In the genomic region with DNA sequence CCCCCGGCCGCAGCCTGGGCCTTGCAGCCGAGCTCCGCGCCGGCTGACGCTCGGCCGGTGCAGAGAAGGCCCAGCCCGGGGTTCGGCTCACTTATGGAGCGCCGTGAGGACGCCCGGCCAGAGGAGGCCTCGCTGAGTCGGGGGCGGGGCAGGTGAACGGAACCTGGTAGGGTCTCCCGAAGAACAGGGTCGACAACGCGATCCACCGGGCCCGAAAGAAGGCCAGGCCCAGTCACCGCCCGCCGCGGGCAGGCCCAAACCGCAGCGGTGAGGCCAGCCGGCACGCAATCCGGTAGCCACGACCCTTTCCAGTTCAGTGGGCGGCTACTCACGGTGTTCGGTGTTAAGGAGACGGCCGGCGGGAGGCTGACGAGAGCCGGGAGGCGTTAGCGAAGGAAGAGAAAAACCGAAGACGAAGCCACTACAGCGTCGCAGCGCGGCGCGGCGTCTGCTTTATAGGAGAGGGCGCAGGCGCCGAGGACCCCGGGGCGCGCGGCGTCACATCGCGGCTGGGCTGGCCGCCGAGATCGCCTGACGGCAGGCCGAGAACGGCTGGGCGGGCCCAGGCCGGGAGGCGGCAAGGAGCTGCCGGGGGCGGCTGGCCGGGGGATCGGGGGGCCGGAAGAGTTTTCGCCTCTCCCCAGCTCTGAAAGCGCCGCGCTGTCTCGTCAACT, we compare ENCODE assay signal across 1 cellular context.
TF ChIP-seq lines count a peak whose summit lies in the region.

A gene (minus strand): TSS at position 428 of the 674 bp plus-strand sequence. CDS start 2,928 bp downstream, outside the sequence.

TF ChIP-seq in K562, 482 proteins besides CTCF, POLR2A, EP300 and RAD21 (continued from another document and continues in another):
- TF ChIP-seq, protein P1, sequence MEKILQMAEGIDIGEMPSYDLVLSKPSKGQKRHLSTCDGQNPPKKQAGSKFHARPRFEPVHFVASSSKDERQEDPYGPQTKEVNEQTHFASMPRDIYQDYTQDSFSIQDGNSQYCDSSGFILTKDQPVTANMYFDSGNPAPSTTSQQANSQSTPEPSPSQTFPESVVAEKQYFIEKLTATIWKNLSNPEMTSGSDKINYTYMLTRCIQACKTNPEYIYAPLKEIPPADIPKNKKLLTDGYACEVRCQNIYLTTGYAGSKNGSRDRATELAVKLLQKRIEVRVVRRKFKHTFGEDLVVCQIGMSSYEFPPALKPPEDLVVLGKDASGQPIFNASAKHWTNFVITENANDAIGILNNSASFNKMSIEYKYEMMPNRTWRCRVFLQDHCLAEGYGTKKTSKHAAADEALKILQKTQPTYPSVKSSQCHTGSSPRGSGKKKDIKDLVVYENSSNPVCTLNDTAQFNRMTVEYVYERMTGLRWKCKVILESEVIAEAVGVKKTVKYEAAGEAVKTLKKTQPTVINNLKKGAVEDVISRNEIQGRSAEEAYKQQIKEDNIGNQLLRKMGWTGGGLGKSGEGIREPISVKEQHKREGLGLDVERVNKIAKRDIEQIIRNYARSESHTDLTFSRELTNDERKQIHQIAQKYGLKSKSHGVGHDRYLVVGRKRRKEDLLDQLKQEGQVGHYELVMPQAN (IDR thresholded peaks at IDR 0.05; ENCODE audit: borderline replicate concordance): peak; percentile 86
- TF ChIP-seq CXXC5 (CRISPR knock-in tag; IDR thresholded peaks at IDR 0.05): peak; percentile 92
- peak; percentile 61 for TF ChIP-seq GABPA (tag; conservative IDR thresholded peaks at IDR 0.05; ENCODE audit: low read depth)
- TF ChIP-seq, protein P2, sequence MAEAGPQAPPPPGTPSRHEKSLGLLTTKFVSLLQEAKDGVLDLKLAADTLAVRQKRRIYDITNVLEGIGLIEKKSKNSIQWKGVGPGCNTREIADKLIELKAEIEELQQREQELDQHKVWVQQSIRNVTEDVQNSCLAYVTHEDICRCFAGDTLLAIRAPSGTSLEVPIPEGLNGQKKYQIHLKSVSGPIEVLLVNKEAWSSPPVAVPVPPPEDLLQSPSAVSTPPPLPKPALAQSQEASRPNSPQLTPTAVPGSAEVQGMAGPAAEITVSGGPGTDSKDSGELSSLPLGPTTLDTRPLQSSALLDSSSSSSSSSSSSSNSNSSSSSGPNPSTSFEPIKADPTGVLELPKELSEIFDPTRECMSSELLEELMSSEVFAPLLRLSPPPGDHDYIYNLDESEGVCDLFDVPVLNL (CRISPR knock-in tag; IDR thresholded peaks at IDR 0.05; ENCODE audit: low read depth): peak; percentile 61; the same call in 1 of the 2 replicates
- TF ChIP-seq POLR2AphosphoS2 (IDR thresholded peaks at IDR 0.05; ENCODE audit: low read length): peak; percentile 83; the same call in 1 of the 2 replicates
- no peak for TF ChIP-seq U2AF2 (optimal IDR thresholded peaks at IDR 0.05; ENCODE audit: low read depth, low read length)
- TF ChIP-seq FOS (IDR thresholded peaks at IDR 0.05; ENCODE audit: extremely low read depth, insufficient read length): no peak
- peak; percentile 100 for TF ChIP-seq RBFOX2 (IDR thresholded peaks at IDR 0.05; ENCODE audit: low read depth, low read length)
- 0 out of 2 replicates have a peak, but pooled peaks have one; percentile 49 for TF ChIP-seq E2F3 (CRISPR knock-in tag; IDR thresholded peaks at IDR 0.05)
- TF ChIP-seq ELF4 (CRISPR knock-in tag; IDR thresholded peaks at IDR 0.05): no peak
- TF ChIP-seq, protein P3, sequence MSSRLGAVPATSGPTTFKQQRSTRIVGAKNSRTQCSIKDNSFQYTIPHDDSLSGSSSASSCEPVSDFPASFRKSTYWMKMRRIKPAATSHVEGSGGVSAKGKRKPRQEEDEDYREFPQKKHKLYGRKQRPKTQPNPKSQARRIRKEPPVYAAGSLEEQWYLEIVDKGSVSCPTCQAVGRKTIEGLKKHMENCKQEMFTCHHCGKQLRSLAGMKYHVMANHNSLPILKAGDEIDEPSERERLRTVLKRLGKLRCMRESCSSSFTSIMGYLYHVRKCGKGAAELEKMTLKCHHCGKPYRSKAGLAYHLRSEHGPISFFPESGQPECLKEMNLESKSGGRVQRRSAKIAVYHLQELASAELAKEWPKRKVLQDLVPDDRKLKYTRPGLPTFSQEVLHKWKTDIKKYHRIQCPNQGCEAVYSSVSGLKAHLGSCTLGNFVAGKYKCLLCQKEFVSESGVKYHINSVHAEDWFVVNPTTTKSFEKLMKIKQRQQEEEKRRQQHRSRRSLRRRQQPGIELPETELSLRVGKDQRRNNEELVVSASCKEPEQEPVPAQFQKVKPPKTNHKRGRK (tag; IDR thresholded peaks at IDR 0.05): no peak
- no peak for TF ChIP-seq THRAP3 (IDR thresholded peaks at IDR 0.05; ENCODE audit: borderline replicate concordance)
- TF ChIP-seq ZNF79 (CRISPR knock-in tag; IDR thresholded peaks at IDR 0.05; ENCODE audit: low read depth): no peak
- TF ChIP-seq, protein P4, sequence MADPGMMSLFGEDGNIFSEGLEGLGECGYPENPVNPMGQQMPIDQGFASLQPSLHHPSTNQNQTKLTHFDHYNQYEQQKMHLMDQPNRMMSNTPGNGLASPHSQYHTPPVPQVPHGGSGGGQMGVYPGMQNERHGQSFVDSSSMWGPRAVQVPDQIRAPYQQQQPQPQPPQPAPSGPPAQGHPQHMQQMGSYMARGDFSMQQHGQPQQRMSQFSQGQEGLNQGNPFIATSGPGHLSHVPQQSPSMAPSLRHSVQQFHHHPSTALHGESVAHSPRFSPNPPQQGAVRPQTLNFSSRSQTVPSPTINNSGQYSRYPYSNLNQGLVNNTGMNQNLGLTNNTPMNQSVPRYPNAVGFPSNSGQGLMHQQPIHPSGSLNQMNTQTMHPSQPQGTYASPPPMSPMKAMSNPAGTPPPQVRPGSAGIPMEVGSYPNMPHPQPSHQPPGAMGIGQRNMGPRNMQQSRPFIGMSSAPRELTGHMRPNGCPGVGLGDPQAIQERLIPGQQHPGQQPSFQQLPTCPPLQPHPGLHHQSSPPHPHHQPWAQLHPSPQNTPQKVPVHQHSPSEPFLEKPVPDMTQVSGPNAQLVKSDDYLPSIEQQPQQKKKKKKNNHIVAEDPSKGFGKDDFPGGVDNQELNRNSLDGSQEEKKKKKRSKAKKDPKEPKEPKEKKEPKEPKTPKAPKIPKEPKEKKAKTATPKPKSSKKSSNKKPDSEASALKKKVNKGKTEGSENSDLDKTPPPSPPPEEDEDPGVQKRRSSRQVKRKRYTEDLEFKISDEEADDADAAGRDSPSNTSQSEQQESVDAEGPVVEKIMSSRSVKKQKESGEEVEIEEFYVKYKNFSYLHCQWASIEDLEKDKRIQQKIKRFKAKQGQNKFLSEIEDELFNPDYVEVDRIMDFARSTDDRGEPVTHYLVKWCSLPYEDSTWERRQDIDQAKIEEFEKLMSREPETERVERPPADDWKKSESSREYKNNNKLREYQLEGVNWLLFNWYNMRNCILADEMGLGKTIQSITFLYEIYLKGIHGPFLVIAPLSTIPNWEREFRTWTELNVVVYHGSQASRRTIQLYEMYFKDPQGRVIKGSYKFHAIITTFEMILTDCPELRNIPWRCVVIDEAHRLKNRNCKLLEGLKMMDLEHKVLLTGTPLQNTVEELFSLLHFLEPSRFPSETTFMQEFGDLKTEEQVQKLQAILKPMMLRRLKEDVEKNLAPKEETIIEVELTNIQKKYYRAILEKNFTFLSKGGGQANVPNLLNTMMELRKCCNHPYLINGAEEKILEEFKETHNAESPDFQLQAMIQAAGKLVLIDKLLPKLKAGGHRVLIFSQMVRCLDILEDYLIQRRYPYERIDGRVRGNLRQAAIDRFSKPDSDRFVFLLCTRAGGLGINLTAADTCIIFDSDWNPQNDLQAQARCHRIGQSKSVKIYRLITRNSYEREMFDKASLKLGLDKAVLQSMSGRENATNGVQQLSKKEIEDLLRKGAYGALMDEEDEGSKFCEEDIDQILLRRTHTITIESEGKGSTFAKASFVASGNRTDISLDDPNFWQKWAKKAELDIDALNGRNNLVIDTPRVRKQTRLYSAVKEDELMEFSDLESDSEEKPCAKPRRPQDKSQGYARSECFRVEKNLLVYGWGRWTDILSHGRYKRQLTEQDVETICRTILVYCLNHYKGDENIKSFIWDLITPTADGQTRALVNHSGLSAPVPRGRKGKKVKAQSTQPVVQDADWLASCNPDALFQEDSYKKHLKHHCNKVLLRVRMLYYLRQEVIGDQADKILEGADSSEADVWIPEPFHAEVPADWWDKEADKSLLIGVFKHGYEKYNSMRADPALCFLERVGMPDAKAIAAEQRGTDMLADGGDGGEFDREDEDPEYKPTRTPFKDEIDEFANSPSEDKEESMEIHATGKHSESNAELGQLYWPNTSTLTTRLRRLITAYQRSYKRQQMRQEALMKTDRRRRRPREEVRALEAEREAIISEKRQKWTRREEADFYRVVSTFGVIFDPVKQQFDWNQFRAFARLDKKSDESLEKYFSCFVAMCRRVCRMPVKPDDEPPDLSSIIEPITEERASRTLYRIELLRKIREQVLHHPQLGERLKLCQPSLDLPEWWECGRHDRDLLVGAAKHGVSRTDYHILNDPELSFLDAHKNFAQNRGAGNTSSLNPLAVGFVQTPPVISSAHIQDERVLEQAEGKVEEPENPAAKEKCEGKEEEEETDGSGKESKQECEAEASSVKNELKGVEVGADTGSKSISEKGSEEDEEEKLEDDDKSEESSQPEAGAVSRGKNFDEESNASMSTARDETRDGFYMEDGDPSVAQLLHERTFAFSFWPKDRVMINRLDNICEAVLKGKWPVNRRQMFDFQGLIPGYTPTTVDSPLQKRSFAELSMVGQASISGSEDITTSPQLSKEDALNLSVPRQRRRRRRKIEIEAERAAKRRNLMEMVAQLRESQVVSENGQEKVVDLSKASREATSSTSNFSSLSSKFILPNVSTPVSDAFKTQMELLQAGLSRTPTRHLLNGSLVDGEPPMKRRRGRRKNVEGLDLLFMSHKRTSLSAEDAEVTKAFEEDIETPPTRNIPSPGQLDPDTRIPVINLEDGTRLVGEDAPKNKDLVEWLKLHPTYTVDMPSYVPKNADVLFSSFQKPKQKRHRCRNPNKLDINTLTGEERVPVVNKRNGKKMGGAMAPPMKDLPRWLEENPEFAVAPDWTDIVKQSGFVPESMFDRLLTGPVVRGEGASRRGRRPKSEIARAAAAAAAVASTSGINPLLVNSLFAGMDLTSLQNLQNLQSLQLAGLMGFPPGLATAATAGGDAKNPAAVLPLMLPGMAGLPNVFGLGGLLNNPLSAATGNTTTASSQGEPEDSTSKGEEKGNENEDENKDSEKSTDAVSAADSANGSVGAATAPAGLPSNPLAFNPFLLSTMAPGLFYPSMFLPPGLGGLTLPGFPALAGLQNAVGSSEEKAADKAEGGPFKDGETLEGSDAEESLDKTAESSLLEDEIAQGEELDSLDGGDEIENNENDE (IDR thresholded peaks at IDR 0.05; ENCODE audit: low read depth, low read length): no peak
- no peak for TF ChIP-seq JUN (IDR thresholded peaks at IDR 0.05; ENCODE audit: borderline replicate concordance, low read depth, low read length)
- TF ChIP-seq JUN (CRISPR knock-in tag; IDR thresholded peaks at IDR 0.05; ENCODE audit: borderline replicate concordance): peak; percentile 82; the same call in 1 of the 2 replicates
- no peak for TF ChIP-seq ZKSCAN8 (CRISPR knock-in tag; IDR thresholded peaks at IDR 0.05)
- TF ChIP-seq, protein P5, sequence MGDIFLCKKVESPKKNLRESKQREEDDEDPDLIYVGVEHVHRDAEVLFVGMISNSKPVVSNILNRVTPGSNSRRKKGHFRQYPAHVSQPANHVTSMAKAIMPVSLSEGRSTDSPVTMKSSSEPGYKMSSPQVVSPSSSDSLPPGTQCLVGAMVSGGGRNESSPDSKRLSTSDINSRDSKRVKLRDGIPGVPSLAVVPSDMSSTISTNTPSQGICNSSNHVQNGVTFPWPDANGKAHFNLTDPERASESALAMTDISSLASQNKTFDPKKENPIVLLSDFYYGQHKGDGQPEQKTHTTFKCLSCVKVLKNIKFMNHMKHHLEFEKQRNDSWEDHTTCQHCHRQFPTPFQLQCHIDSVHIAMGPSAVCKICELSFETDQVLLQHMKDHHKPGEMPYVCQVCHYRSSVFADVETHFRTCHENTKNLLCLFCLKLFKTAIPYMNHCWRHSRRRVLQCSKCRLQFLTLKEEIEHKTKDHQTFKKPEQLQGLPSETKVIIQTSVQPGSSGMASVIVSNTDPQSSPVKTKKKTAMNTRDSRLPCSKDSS (IDR thresholded peaks at IDR 0.05; ENCODE audit: low read depth, partially characterized antibody): no peak
- TF ChIP-seq TCF7L2 (IDR thresholded peaks at IDR 0.05; ENCODE audit: low read depth, low read length): no peak
- TF ChIP-seq, protein P6, sequence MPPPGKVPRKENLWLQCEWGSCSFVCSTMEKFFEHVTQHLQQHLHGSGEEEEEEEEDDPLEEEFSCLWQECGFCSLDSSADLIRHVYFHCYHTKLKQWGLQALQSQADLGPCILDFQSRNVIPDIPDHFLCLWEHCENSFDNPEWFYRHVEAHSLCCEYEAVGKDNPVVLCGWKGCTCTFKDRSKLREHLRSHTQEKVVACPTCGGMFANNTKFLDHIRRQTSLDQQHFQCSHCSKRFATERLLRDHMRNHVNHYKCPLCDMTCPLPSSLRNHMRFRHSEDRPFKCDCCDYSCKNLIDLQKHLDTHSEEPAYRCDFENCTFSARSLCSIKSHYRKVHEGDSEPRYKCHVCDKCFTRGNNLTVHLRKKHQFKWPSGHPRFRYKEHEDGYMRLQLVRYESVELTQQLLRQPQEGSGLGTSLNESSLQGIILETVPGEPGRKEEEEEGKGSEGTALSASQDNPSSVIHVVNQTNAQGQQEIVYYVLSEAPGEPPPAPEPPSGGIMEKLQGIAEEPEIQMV (tag; conservative IDR thresholded peaks at IDR 0.05; ENCODE audit: low read depth): no peak
- peak; percentile 57 to 69; a peak in 3 of 4 replicates for TF ChIP-seq SIN3A (IDR thresholded peaks at IDR 0.05; ENCODE audit: borderline replicate concordance in 2 of 2, control insufficient read depth in 1 of 2, low read depth in 2 of 2, low read length in 2 of 2)
- TF ChIP-seq, protein P7, sequence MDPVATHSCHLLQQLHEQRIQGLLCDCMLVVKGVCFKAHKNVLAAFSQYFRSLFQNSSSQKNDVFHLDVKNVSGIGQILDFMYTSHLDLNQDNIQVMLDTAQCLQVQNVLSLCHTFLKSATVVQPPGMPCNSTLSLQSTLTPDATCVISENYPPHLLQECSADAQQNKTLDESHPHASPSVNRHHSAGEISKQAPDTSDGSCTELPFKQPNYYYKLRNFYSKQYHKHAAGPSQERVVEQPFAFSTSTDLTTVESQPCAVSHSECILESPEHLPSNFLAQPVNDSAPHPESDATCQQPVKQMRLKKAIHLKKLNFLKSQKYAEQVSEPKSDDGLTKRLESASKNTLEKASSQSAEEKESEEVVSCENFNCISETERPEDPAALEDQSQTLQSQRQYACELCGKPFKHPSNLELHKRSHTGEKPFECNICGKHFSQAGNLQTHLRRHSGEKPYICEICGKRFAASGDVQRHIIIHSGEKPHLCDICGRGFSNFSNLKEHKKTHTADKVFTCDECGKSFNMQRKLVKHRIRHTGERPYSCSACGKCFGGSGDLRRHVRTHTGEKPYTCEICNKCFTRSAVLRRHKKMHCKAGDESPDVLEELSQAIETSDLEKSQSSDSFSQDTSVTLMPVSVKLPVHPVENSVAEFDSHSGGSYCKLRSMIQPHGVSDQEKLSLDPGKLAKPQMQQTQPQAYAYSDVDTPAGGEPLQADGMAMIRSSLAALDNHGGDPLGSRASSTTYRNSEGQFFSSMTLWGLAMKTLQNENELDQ (CRISPR knock-in tag; IDR thresholded peaks at IDR 0.05; ENCODE audit: borderline replicate concordance): 0 out of 2 replicates have a peak, but pooled peaks have one; percentile 71
- peak in 1 of 2 experiments; percentile 57; a peak in 3 of 4 replicates for TF ChIP-seq MAZ (CRISPR knock-in tag; conservative IDR thresholded peaks at IDR 0.05 in 1 of 2, IDR thresholded peaks at IDR 0.05 in 1 of 2)
- peak; percentile 52 for TF ChIP-seq HCFC1 (IDR thresholded peaks at IDR 0.05; ENCODE audit: low read depth, low read length)
